In genomic region chr5:110512266-110512665, GRCh38 we compare ENCODE assay signal across 10 cellular contexts.
"Had no signal": no experiment of that assay in that cellular context is flagged by ENCODE, and none has a peak within 500 bp of the region (broad histone marks: within the 10 kb centered on the region; RNA-seq: fewer than 3 reads in every experiment).

No MANE protein-coding gene starts in this region.

- H3K4me1 ChIP-seq: HAP-1 had no signal

- ATAC-seq: GM23338, HCT116 had no signal

- H3K36me3 ChIP-seq: HAP-1 had no signal

- H3K4me3 ChIP-seq: GM23248, GM23338, HAP-1 had no signal

- H2AFZ ChIP-seq: GM23248, GM23338 had no signal

- H3K4me2 ChIP-seq: GM23338 had no signal

- DNase-seq: GM23248, H7, H9, HCEC 1CT, HFFc6 had no signal

- H3K9me3 ChIP-seq: HAP-1 had no signal

- H3K4me3 Mint-ChIP-seq: GM23338, H9, HFFc6 had no signal

- H3K9ac ChIP-seq: GM23248 had no signal

- FAIRE-seq: H1, H54 had no signal

- H3K27ac Mint-ChIP-seq: HFFc6 had no signal

- H3K27ac ChIP-seq: GM23248 had no signal
